ENCODE assay signal across 1 cellular context in the genomic region with DNA sequence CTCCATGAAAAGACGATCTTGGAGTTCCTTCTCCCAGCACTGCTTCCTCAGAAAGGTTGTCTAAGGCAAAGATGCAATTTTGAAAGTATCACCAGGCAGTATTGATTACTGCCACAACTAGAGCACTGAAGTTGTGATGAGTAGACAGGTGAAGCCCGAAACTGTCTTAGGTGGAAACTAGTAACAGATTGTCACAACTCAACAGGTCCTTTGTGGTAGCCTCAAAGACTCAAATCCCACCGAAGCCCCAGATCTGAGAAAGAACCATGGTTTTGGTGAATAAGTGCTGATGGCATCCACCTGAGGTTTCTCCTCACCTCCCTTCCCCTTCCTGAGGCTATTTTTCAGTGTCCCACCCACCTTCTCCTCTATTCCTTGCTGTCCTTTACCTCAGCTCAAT.
TF ChIP-seq lines count a peak whose summit lies in the region.

No MANE protein-coding gene starts in this region.

TF ChIP-seq in IMR-90, 13 proteins besides CTCF, POLR2A, EP300 and RAD21 (continued from another document):
- TF ChIP-seq, protein P1, sequence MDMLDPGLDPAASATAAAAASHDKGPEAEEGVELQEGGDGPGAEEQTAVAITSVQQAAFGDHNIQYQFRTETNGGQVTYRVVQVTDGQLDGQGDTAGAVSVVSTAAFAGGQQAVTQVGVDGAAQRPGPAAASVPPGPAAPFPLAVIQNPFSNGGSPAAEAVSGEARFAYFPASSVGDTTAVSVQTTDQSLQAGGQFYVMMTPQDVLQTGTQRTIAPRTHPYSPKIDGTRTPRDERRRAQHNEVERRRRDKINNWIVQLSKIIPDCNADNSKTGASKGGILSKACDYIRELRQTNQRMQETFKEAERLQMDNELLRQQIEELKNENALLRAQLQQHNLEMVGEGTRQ (IDR thresholded peaks at IDR 0.05; ENCODE audit: low read depth, low read length) = no peak
- TF ChIP-seq MAFK (IDR thresholded peaks at IDR 0.05; ENCODE audit: low read depth, low read length) (no peak), SMC3 (IDR thresholded peaks at IDR 0.05; ENCODE audit: low read depth, low read length) (no peak), CEBPB (IDR thresholded peaks at IDR 0.05; ENCODE audit: low read depth, low read length) (no peak)
TF ChIP-seq in IMR-90: peak in this region for 0.
